In the genomic region with DNA sequence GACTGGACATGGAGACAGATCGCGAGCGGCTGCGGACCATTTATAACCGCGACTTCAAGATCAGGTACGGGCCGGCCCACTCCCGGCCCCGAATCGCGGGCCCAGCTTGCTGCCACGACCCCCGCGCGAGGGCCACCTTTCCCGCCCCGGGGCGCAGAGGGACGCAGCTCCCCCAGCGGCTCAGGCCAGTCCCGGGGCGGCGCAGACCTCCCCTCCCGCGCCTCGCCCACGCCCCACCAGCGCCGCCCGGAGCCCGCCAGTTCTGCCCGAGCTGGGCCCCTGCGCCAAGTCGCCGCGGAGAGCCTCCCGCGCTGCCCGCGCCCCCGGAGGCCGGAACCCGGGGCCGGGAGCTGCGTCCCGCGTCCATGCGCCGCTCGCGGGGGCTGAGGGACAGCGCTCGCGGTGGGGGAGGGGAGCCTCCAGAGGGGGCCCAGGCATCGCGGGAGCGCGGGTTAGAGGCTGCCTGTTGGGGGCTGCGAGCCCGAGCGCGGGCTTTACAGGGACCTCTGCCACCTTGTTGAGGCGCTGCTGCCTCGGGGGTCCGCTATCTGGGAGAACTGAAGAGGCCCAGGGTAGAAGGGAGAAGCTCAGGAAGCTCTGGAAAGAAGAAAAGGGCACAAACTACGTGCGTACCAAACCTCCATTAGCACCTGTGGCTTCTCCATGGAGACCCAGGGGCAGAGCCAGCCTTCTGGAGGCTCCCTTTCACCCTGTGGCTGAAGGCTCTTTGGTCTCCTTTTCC, we compare ENCODE assay signal across 8 cellular contexts. TPM values are rescaled to one million over a fixed set of nuclear protein-coding genes. Genes with fewer than 3 reads are reported as not detected.
A peak's percentile ranks its signal among the peaks of the same experiment; 100 is the strongest.
DNase-seq lines count a peak whose midpoint lies in the region; ATAC-seq, FAIRE-seq and TF ChIP-seq lines count a peak whose summit lies in the region.

No MANE protein-coding gene starts in this region.

- H3K4me3 ChIP-seq in endocrine pancreas (ENCODE audit: control insufficient read depth, insufficient read depth, low read length) = peak overlapping the region; percentile 67
- peak overlapping the region; percentile 96 for H3K4me3 ChIP-seq in mucosa of stomach (ENCODE audit: low read length)

- intact Hi-C loops in activated CD8-positive, alpha-beta T cell treated with anti-CD3 and anti-CD28 coated beads for 36 hours (cut with micrococcal nuclease) = loop anchor here (5.0 kb wide), 2 partner anchors 32 to 53 kb away; a partner anchor contains a TSS

- H3K9ac ChIP-seq in endocrine pancreas (ENCODE audit: control insufficient read depth, insufficient read depth, low read length) = peak overlapping the region; percentile 85
- peak overlapping the region; percentile 92 for H3K9ac ChIP-seq in mucosa of stomach (ENCODE audit: low read length)

- H3K36me3 ChIP-seq in endocrine pancreas (ENCODE audit: control insufficient read depth, insufficient read depth, low read length) = no peaks in the 10 kb centered on the region
- no peaks in the 10 kb centered on the region for H3K36me3 ChIP-seq in mucosa of stomach (ENCODE audit: control insufficient read depth, insufficient read depth, low read length)

- H3K9me3 Mint-ChIP-seq in activated CD8-positive, alpha-beta T cell treated with anti-CD3 and anti-CD28 coated beads for 36 hours = no peaks in the 10 kb centered on the region
- H3K9me3 Mint-ChIP-seq in stimulated activated naive CD8-positive, alpha-beta T cell treated with anti-CD3 and anti-CD28 coated beads, Interleukin-15, amount 100 ng/mL, for 72 hours = no peaks in the 10 kb centered on the region

- H3K4me3 Mint-ChIP-seq in activated CD8-positive, alpha-beta T cell treated with anti-CD3 and anti-CD28 coated beads for 36 hours = peak overlapping the region; percentile 95
- peak overlapping the region; percentile 97 to 99 for H3K4me3 Mint-ChIP-seq in stimulated activated naive CD8-positive, alpha-beta T cell treated with anti-CD3 and anti-CD28 coated beads, Interleukin-15, amount 100 ng/mL, for 72 hours

- no peak for TF ChIP-seq POLR2A in GM12892 (IDR thresholded peaks at IDR 0.05; ENCODE audit: low read depth, low read length)

- peaks cover 52% of the 10 kb centered on the region for H3K4me1 Mint-ChIP-seq in activated CD8-positive, alpha-beta T cell treated with anti-CD3 and anti-CD28 coated beads for 36 hours (ENCODE audit: low read depth)
- peaks cover 53% of the 10 kb centered on the region for H3K4me1 Mint-ChIP-seq in stimulated activated naive CD8-positive, alpha-beta T cell treated with anti-CD3 and anti-CD28 coated beads, Interleukin-15, amount 100 ng/mL, for 72 hours

- ATAC-seq in HG02588 (IDR thresholded peaks at IDR 0.05; ENCODE audit: unreplicated experiment) (peak; percentile 33), GM21367 (IDR thresholded peaks at IDR 0.05; ENCODE audit: unreplicated experiment) (no peak)
- peak; percentile 41 for ATAC-seq in activated CD8-positive, alpha-beta T cell treated with anti-CD3 and anti-CD28 coated beads for 36 hours
- ATAC-seq in stimulated activated naive CD8-positive, alpha-beta T cell treated with anti-CD3 and anti-CD28 coated beads, Interleukin-15, amount 100 ng/mL, for 72 hours = peak; percentile 79

- no peaks in the 10 kb centered on the region for H3K27me3 ChIP-seq in endocrine pancreas (ENCODE audit: control insufficient read depth, insufficient read depth, low read length)
- no peaks in the 10 kb centered on the region for H3K27me3 ChIP-seq in mucosa of stomach (ENCODE audit: control insufficient read depth, insufficient read depth, low read length)

- TF ChIP-seq CTCF in activated CD8-positive, alpha-beta T cell treated with anti-CD3 and anti-CD28 coated beads for 36 hours (IDR thresholded peaks at IDR 0.05) = no peak

- no peak for FAIRE-seq in GM12892 (lab: Jason Lieb, UNC)

- CTCF ChIA-PET in activated CD8-positive, alpha-beta T cell treated with anti-CD3 and anti-CD28 coated beads for 36 hours (lab: Charles Lee) = interaction anchor here (0.6 to 4.3 kb wide), 15 partner anchors 18 to 284 kb away, joined by 3 to 19 read pairs (median 3); a partner anchor contains a TSS

- peak overlapping the region; percentile 97 for H3K27ac Mint-ChIP-seq in activated CD8-positive, alpha-beta T cell treated with anti-CD3 and anti-CD28 coated beads for 36 hours
- peak overlapping the region; percentile 98 to 99 for H3K27ac Mint-ChIP-seq in stimulated activated naive CD8-positive, alpha-beta T cell treated with anti-CD3 and anti-CD28 coated beads, Interleukin-15, amount 100 ng/mL, for 72 hours

- peaks cover 3% of the 10 kb centered on the region for H3K4me1 ChIP-seq in endocrine pancreas (ENCODE audit: control insufficient read depth, insufficient read depth, low read length)
- peaks cover 21% of the 10 kb centered on the region for H3K4me1 ChIP-seq in mucosa of stomach (ENCODE audit: control insufficient read depth, insufficient read depth, low read length)

- H3K36me3 Mint-ChIP-seq in activated CD8-positive, alpha-beta T cell treated with anti-CD3 and anti-CD28 coated beads for 36 hours (ENCODE audit: low read depth) = peaks cover 45% of the 10 kb centered on the region

- POLR2A ChIA-PET in activated CD8-positive, alpha-beta T cell treated with anti-CD3 and anti-CD28 coated beads for 36 hours (lab: Charles Lee) = interaction anchor here (0.6 to 5.0 kb wide), 22 partner anchors 9 to 420 kb away, joined by 3 to 59 read pairs (median 5); a partner anchor contains a TSS

- peak; percentile 45 for DNase-seq in GM12892 (ENCODE audit: insufficient read length)
- peak; percentile 16 for DNase-seq in NCI-H146 treated with DMSO at 0.1 percent for 48 hours (lab: John Stamatoyannopoulos, UW; ENCODE audit: unreplicated experiment)
- DNase-seq in activated CD8-positive, alpha-beta T cell treated with anti-CD3 and anti-CD28 coated beads for 36 hours = peak; percentile 58
- peak; percentile 56 to 58 for DNase-seq in stimulated activated naive CD8-positive, alpha-beta T cell treated with anti-CD3 and anti-CD28 coated beads, Interleukin-15, amount 100 ng/mL, for 72 hours

- H3K27me3 Mint-ChIP-seq in activated CD8-positive, alpha-beta T cell treated with anti-CD3 and anti-CD28 coated beads for 36 hours = no peaks in the 10 kb centered on the region
- no peaks in the 10 kb centered on the region for H3K27me3 Mint-ChIP-seq in stimulated activated naive CD8-positive, alpha-beta T cell treated with anti-CD3 and anti-CD28 coated beads, Interleukin-15, amount 100 ng/mL, for 72 hours

- H3K9me3 ChIP-seq in endocrine pancreas (ENCODE audit: control insufficient read depth, low read length) = no peaks in the 10 kb centered on the region
- no peaks in the 10 kb centered on the region for H3K9me3 ChIP-seq in mucosa of stomach (ENCODE audit: control insufficient read depth, low read length)

RNA-seq across cellular contexts. Expression of a gene that starts 0.7 kb away (rescaled TPM):
- 45.1 TPM for polyA plus RNA-seq in GM12892 (2012; ENCODE audit: missing spikeins)
- 10 to 100 TPM; 77.2 to 78.5 TPM for total RNA-seq in activated CD8-positive, alpha-beta T cell treated with anti-CD3 and anti-CD28 coated beads for 36 hours

RNA-seq across cellular contexts. Expression of a gene that starts 31.8 kb away (rescaled TPM):
- 164 TPM for polyA plus RNA-seq in GM12892 (2012; ENCODE audit: missing spikeins)
- total RNA-seq in activated CD8-positive, alpha-beta T cell treated with anti-CD3 and anti-CD28 coated beads for 36 hours = 10 to 100 TPM; 34.2 to 34.7 TPM

RNA-seq across cellular contexts. Expression of a gene that starts 40.0 kb away (rescaled TPM):
- 0.32 TPM for polyA plus RNA-seq in GM12892 (2012; ENCODE audit: missing spikeins)
- 1 to 10 TPM; 1.7 to 2.8 TPM for total RNA-seq in activated CD8-positive, alpha-beta T cell treated with anti-CD3 and anti-CD28 coated beads for 36 hours

RNA-seq across cellular contexts. Expression of a gene that starts 55.5 kb away (rescaled TPM):
- polyA plus RNA-seq in GM12892 (2012; ENCODE audit: missing spikeins) = 216 TPM
- 100 to 1,000 TPM; 220 to 230 TPM for total RNA-seq in activated CD8-positive, alpha-beta T cell treated with anti-CD3 and anti-CD28 coated beads for 36 hours

RNA-seq across cellular contexts. Expression of a gene that starts 56.2 kb away (rescaled TPM):
- polyA plus RNA-seq in GM12892 (2012; ENCODE audit: missing spikeins) = 4.8 TPM
- 10 to 100 TPM; 11.9 to 12.2 TPM for total RNA-seq in activated CD8-positive, alpha-beta T cell treated with anti-CD3 and anti-CD28 coated beads for 36 hours
